Comparison of ENCODE assay signal across 8 cellular contexts in genomic region chr10:102802920-102803534, GRCh38. TPM values are rescaled to one million over a fixed set of nuclear protein-coding genes. Genes with fewer than 3 reads are reported as not detected.
DNase-seq lines count a peak whose midpoint lies in the region; ATAC-seq and TF ChIP-seq lines count a peak whose summit lies in the region.

No MANE protein-coding gene starts in this region.

- peak in 1 of 4 donors; percentile 44 for TF ChIP-seq POLR2A in upper lobe of left lung (IDR thresholded peaks at IDR 0.05)

- H4K20me1 ChIP-seq in BLaER1, result no peaks in the 10 kb centered on the region

- H3K4ac ChIP-seq in mesenchymal stem cell (ENCODE audit: low read depth in 1 of 2, low read length in 2 of 2), result no peak overlapping the region

- H3K4me3 Mint-ChIP-seq in chondrocyte (ENCODE audit: unreplicated experiment), result no peak overlapping the region

- no peak overlapping the region for H2BK120ac ChIP-seq in mesenchymal stem cell (ENCODE audit: low read depth, low read length)

- H3K14ac ChIP-seq in mesenchymal stem cell (ENCODE audit: low read length in 2 of 2), result no peak overlapping the region

- TF ChIP-seq CTCF in chondrocyte (IDR thresholded peaks at IDR 0.05), result peak; percentile 38
- TF ChIP-seq CTCF in upper lobe of left lung (IDR thresholded peaks at IDR 0.05), result no peak

- H3K36me3 ChIP-seq in BLaER1, result peaks cover 65% of the 10 kb centered on the region
- 0 out of 2 replicates have a peak, but pooled peaks cover 6% of the 10 kb centered on the region for H3K36me3 ChIP-seq in HUES48 (ENCODE audit: control insufficient read depth, insufficient read depth, low read length)
- H3K36me3 ChIP-seq in mesenchymal stem cell (ENCODE audit: control insufficient read depth in 1 of 2, insufficient read depth in 2 of 2, low read depth in 1 of 2, low read length in 2 of 2), result peaks cover 28 to 59% of the 10 kb centered on the region in 2 experiments
- H3K36me3 ChIP-seq in upper lobe of left lung, result peaks cover 3 to 32% (median 17%) of the 10 kb centered on the region in 4 donors

- H3K4me1 ChIP-seq in BLaER1, result peaks cover 59% of the 10 kb centered on the region
- peaks cover 38% of the 10 kb centered on the region for H3K4me1 ChIP-seq in HUES48 (ENCODE audit: control insufficient read depth, insufficient read depth, low read length)
- peaks cover 9% of the 10 kb centered on the region for H3K4me1 ChIP-seq in mesenchymal stem cell (ENCODE audit: control insufficient read depth, insufficient read depth, low read depth, low read length)
- peaks cover 42 to 45% (median 43%) of the 10 kb centered on the region in 4 donors for H3K4me1 ChIP-seq in upper lobe of left lung

- H3K27me3 ChIP-seq in BLaER1 (no peaks in the 10 kb centered on the region), HUES48 (ENCODE audit: control insufficient read depth, insufficient read depth, low read length) (no peaks in the 10 kb centered on the region), mesenchymal stem cell (ENCODE audit: control insufficient read depth in 1 of 2, insufficient read depth in 1 of 2, low read length in 2 of 2) (no peaks in the 10 kb centered on the region), upper lobe of left lung (no peaks in the 10 kb centered on the region)

- H2AK5ac ChIP-seq in mesenchymal stem cell (ENCODE audit: low read length, severe bottlenecking), result no peak overlapping the region

- H2BK15ac ChIP-seq in mesenchymal stem cell (ENCODE audit: low read depth, poor library complexity, severe bottlenecking), result no peak overlapping the region

- TF ChIP-seq EP300 in upper lobe of left lung (IDR thresholded peaks at IDR 0.05), result peak in 2 of 4 donors; percentile 17 to 82

- DNase-seq in chondrocyte (ENCODE audit: low spot score) (no peak), mesenchymal stem cell (peak; percentile 99), upper lobe of left lung (peak in 1 of 2 donors; percentile 73), NK-92 (lab: John Stamatoyannopoulos, UW; ENCODE audit: unreplicated experiment) (no peak)
- DNase-seq in activated CD8-positive, alpha-beta memory T cell treated with anti-CD3 and anti-CD28 coated beads, Interleukin-2, amount 50 U/mL, for 48 hours, result no peak

- H3K4me1 Mint-ChIP-seq in chondrocyte (ENCODE audit: low read depth), result peaks cover 65% of the 10 kb centered on the region

- no peaks in the 10 kb centered on the region for H3K27me3 Mint-ChIP-seq in chondrocyte (ENCODE audit: low read depth)

- H3K9me3 Mint-ChIP-seq in chondrocyte (ENCODE audit: low read depth), result peaks cover 3% of the 10 kb centered on the region

- WGBS in mesenchymal stem cell, result 28% methylated on average over 6 of the region's 6 CpGs
- WGBS in upper lobe of left lung, 2 donors, result 47 to 48% methylated on average over 6 of the region's 6 CpGs

- H2BK5ac ChIP-seq in mesenchymal stem cell (ENCODE audit: low read depth, low read length, poor library complexity, severe bottlenecking), result no peak overlapping the region

- peak overlapping the region; percentile 19; the same call in 1 of the 2 replicates for H3K27ac ChIP-seq in BLaER1
- H3K27ac ChIP-seq in HUES48 (ENCODE audit: low read depth, low read length), result peak overlapping the region; percentile 90
- H3K27ac ChIP-seq in mesenchymal stem cell (ENCODE audit: low read length, poor library complexity, severe bottlenecking), result peak overlapping the region; percentile 64
- peak overlapping the region; percentile 61 to 74 (median 68) for H3K27ac ChIP-seq in upper lobe of left lung

- H3K18ac ChIP-seq in mesenchymal stem cell (ENCODE audit: low read depth in 1 of 2, low read length in 2 of 2), result peak overlapping the region in 1 of 2 experiments; percentile 31

- H3K36me3 Mint-ChIP-seq in chondrocyte (ENCODE audit: low read depth), result peaks cover 23% of the 10 kb centered on the region

- H3K9ac ChIP-seq in BLaER1, result no peak overlapping the region
- H3K9ac ChIP-seq in HUES48 (ENCODE audit: low read depth, low read length), result peak overlapping the region; percentile 3; the same call in 1 of the 2 replicates
- H3K9ac ChIP-seq in mesenchymal stem cell (ENCODE audit: low read length), result peak overlapping the region; percentile 88

- H4K8ac ChIP-seq in mesenchymal stem cell (ENCODE audit: low read length), result no peak overlapping the region

- H3K4me2 ChIP-seq in BLaER1 (peak overlapping the region; percentile 37; the same call in 1 of the 2 replicates), mesenchymal stem cell (ENCODE audit: low read length, poor library complexity, severe bottlenecking) (no peak overlapping the region)

- peaks cover 31% of the 10 kb centered on the region for H3K79me1 ChIP-seq in mesenchymal stem cell (replicated peaks; ENCODE audit: low read length, poor library complexity, severe bottlenecking)

- no peak overlapping the region for H3K23ac ChIP-seq in mesenchymal stem cell (ENCODE audit: low read length in 2 of 2)

- H2AFZ ChIP-seq in mesenchymal stem cell (ENCODE audit: low read depth, low read length), result no peak overlapping the region

- H3K4me3 ChIP-seq in BLaER1, result no peak overlapping the region
- peak overlapping the region; percentile 3; the same call in 1 of the 2 replicates for H3K4me3 ChIP-seq in HUES48 (ENCODE audit: low read depth, low read length)
- H3K4me3 ChIP-seq in mesenchymal stem cell (ENCODE audit: insufficient read depth in 1 of 2, low read depth in 1 of 2, low read length in 2 of 2), result no peak overlapping the region
- no peak overlapping the region for H3K4me3 ChIP-seq in upper lobe of left lung

- no peak overlapping the region for H4K91ac ChIP-seq in mesenchymal stem cell (ENCODE audit: low read length)

- ATAC-seq in upper lobe of left lung (ENCODE audit: low FRiP score in 2 of 2) (peak; percentile 79 to 80), GM21529 (IDR thresholded peaks at IDR 0.05; ENCODE audit: unreplicated experiment) (no peak)

- H2BK12ac ChIP-seq in mesenchymal stem cell (ENCODE audit: low read length in 2 of 2), result peak overlapping the region in 1 of 2 experiments; percentile 21

- H3K27ac Mint-ChIP-seq in chondrocyte (ENCODE audit: unreplicated experiment), result peak overlapping the region; percentile 98

- H3K9me3 ChIP-seq in BLaER1 (no peaks in the 10 kb centered on the region), HUES48 (ENCODE audit: control insufficient read depth, insufficient read depth, low read length) (no peaks in the 10 kb centered on the region), mesenchymal stem cell (ENCODE audit: control insufficient read depth, low read length) (no peaks in the 10 kb centered on the region), upper lobe of left lung (no peaks in the 10 kb centered on the region)

RNA-seq across cellular contexts. Expression of gene CYP17A1, which starts 34.2 kb away (rescaled TPM):
- total RNA-seq in chondrocyte, result not detected in 3 replicates
- not detected for polyA plus RNA-seq in mesenchymal stem cell (2013, experiment 1 of 2)
- not detected for polyA plus RNA-seq in mesenchymal stem cell (2013, experiment 2 of 2)
- total RNA-seq in upper lobe of left lung, result 1 to 10 TPM in 5 of 6 donors, not detected in 1; 1.2 to 6.3 (median 2.1) TPM

RNA-seq across cellular contexts. Expression of gene BORCS7, which starts 51.0 kb away (rescaled TPM):
- 15.5 to 23.4 TPM (median 17.5 TPM) in 3 replicates for total RNA-seq in chondrocyte
- 17.4 TPM for polyA plus RNA-seq in mesenchymal stem cell (2013, experiment 1 of 2)
- 18.1 TPM for polyA plus RNA-seq in mesenchymal stem cell (2013, experiment 2 of 2)
- 10 to 100 TPM; 10.5 to 43.4 (median 23.0) TPM for total RNA-seq in upper lobe of left lung

RNA-seq across cellular contexts. Expression of gene WBP1L, which starts 59.3 kb away (rescaled TPM):
- total RNA-seq in chondrocyte (95.3 to 97.1 TPM (median 95.8 TPM) in 3 replicates), upper lobe of left lung (10 to 100 TPM; 41.7 to 76.6 (median 54.7) TPM)
- 59.1 TPM for polyA plus RNA-seq in mesenchymal stem cell (2013, experiment 1 of 2)
- polyA plus RNA-seq in mesenchymal stem cell (2013, experiment 2 of 2), result 58.7 TPM

Comparison
In these comparisons a context has a peak if more than half of its experiments do, and no peak if none do; other contexts are left out.
1. H3K27ac ChIP-seq: peak in every context shown above with its lines; median percentile 90 in HUES48; 68 in upper lobe of left lung; 64 in mesenchymal stem cell; 19 in BLaER1.